In the genomic region with DNA sequence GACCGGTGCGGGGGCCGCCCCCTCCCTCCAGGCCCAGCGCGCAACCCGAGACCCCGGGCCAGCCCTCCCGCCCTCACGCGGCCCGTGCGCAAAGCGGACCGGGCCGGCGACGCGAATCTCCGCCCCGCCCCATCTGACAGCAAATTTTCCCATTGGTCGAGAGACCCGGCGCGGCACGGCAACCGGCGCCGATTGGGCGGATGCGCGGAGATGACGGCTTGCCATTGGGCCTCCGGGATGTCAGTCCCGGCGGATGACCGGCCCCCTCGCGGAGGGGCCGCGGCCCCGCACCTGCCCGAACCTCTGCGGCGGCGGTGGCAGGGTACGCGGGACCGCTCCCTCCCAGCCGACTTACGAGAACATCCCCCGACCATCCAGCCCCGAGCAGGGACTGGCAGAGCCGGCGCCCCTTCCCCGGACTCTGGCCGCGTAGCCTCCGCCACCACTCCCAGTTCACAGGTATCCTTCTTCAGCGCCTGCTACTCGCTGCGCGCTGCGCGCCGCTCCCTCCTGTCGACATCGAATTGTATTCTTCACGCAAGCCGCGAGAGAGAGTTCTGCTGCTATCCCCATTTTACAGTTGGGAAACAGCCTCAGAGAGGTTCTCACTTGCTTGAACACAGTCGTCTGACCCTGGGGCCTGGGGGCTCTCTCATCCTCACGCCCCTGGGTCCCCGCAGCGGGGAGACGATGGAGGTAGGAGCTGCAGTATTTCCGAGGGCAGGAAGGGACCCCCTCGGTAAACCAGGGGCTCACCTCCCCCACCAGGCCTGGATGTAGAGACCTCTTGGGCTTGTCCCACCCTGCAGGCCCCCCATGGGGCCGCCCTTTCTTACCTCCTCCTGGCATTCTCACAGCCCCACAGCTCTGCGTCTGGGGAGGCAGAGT, we compare ENCODE assay signal across 1 cellular context.
TF ChIP-seq lines count a peak whose summit lies in the region.

ARVCF (minus strand) TSS at position 90 of the 888 bp plus-strand sequence. CDS start 26,029 bp downstream, outside the sequence.

TF ChIP-seq in GM12878, 131 proteins besides CTCF, POLR2A, EP300 and RAD21 (continued from another document):
- TF ChIP-seq, protein P1, sequence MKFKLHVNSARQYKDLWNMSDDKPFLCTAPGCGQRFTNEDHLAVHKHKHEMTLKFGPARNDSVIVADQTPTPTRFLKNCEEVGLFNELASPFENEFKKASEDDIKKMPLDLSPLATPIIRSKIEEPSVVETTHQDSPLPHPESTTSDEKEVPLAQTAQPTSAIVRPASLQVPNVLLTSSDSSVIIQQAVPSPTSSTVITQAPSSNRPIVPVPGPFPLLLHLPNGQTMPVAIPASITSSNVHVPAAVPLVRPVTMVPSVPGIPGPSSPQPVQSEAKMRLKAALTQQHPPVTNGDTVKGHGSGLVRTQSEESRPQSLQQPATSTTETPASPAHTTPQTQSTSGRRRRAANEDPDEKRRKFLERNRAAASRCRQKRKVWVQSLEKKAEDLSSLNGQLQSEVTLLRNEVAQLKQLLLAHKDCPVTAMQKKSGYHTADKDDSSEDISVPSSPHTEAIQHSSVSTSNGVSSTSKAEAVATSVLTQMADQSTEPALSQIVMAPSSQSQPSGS (IDR thresholded peaks at IDR 0.05; ENCODE audit: low read length), result no peak
- TF ChIP-seq SREBF2 (IDR thresholded peaks at IDR 0.05; ENCODE audit: low read length), result no peak
- TF ChIP-seq NFIC (IDR thresholded peaks at IDR 0.05; ENCODE audit: low read depth, low read length), result no peak
- TF ChIP-seq BHLHE40 (IDR thresholded peaks at IDR 0.05; ENCODE audit: borderline replicate concordance in 1 of 2, low read depth in 2 of 2, low read length in 1 of 2), result peak; percentile 38 to 76; a peak in 3 of 4 replicates
- no peak for TF ChIP-seq ATF7 (IDR thresholded peaks at IDR 0.05; ENCODE audit: low read depth)
- TF ChIP-seq CREB1 (IDR thresholded peaks at IDR 0.05; ENCODE audit: low read depth), result peak; percentile 72
- TF ChIP-seq ZNF207 (IDR thresholded peaks at IDR 0.05; ENCODE audit: borderline replicate concordance), result no peak
- TF ChIP-seq SUZ12 (IDR thresholded peaks at IDR 0.05; ENCODE audit: unreplicated experiment), result no peak
- TF ChIP-seq SUPT20H (IDR thresholded peaks at IDR 0.05; ENCODE audit: borderline replicate concordance, control insufficient read depth, low read depth, low read length), result no peak
- no peak for TF ChIP-seq MYC (IDR thresholded peaks at IDR 0.05; ENCODE audit: insufficient read depth, insufficient read length, insufficient replicate concordance, low read length, severe bottlenecking)
- TF ChIP-seq YBX1 (IDR thresholded peaks at IDR 0.05), result no peak
